1 cellular context compared by ENCODE assay signal in genomic region chr19:10516671-10517286, GRCh38.
TF ChIP-seq lines count a peak whose summit lies in the region.

No MANE protein-coding gene starts in this region.

TF ChIP-seq in HepG2, 621 proteins besides CTCF, POLR2A, EP300 and RAD21:
- TF ChIP-seq RNF2 (conservative IDR thresholded peaks at IDR 0.05; ENCODE audit: low read depth) (no peak), ZNF652 (CRISPR knock-in tag; IDR thresholded peaks at IDR 0.05; ENCODE audit: borderline replicate concordance, low read depth) (no peak), USF2 (IDR thresholded peaks at IDR 0.05; ENCODE audit: low read depth, low read length) (no peak), USF2 (CRISPR knock-in tag; IDR thresholded peaks at IDR 0.05; ENCODE audit: borderline replicate concordance) (no peak), MIXL1 (CRISPR knock-in tag; IDR thresholded peaks at IDR 0.05) (no peak), ZNF709 (CRISPR knock-in tag; IDR thresholded peaks at IDR 0.05) (no peak)
